23 cellular contexts compared by ENCODE assay signal in genomic region chr1:78712467-78712866, GRCh38.
A peak's percentile ranks its signal among the peaks of the same experiment; 100 is the strongest.
DNase-seq lines count a peak whose midpoint lies in the region; ATAC-seq, FAIRE-seq and TF ChIP-seq lines count a peak whose summit lies in the region.
"Had no signal": no experiment of that assay in that cellular context is flagged by ENCODE, and none has a peak within 500 bp of the region (broad histone marks: within the 10 kb centered on the region; RNA-seq: fewer than 3 reads in every experiment).

No MANE protein-coding gene starts in this region.

- POLR2A ChIA-PET in H1 (lab: Charles Lee; ENCODE audit: partially characterized antibody) = interaction anchor here (0.6 kb wide), 1 partner anchor 8 kb away, joined by 3 read pairs; no protein-coding TSS in a partner anchor

- DNase-seq in RWPE2 (ENCODE audit: low spot score) = no peak
- no peak for DNase-seq in H1 (ENCODE audit: low read depth in 1 of 2, low spot score in 2 of 2)
- DNase-seq in type B pancreatic cell (ENCODE audit: extremely low spot score, unreplicated experiment) = no peak
- no peak for DNase-seq in left colon
- no peak for DNase-seq in tibial artery
- DNase-seq: Calu3; CD8-positive, alpha-beta T cell; DMS 273 treated with DMSO at 0.1 percent for 48 hours; DMS53; DND-41; EL; IMR-90 had no signal

- H3K79me1 ChIP-seq in H1 (ENCODE audit: low read depth, low read length) = no peaks in the 10 kb centered on the region

- no peak overlapping the region for H2AK5ac ChIP-seq in H1 (ENCODE audit: low read depth, low read length)

- H3K4me3 Mint-ChIP-seq in type B pancreatic cell = peak overlapping the region; percentile 24
- H3K4me3 Mint-ChIP-seq: B cell; CD8-positive, alpha-beta T cell had no signal

- H3K27ac ChIP-seq in ACC112 (ENCODE audit: low read depth, low read length) (no peak overlapping the region), RWPE2 (ENCODE audit: poor library complexity, severe bottlenecking) (peak overlapping the region; percentile 99), H1 (ENCODE audit: low read depth, low read length) (no peak overlapping the region), tibial artery (no peak overlapping the region)
- H3K27ac ChIP-seq: 22Rv1; A549; BLaER1 treated with 17β-estradiol and CSF1 and Interleukin-3, amounts not matched to agents 10 nM and 100 nM had no signal

- peaks cover 22% of the 10 kb centered on the region for H3K4me1 Mint-ChIP-seq in type B pancreatic cell (ENCODE audit: unreplicated experiment)
- H3K4me1 Mint-ChIP-seq: B cell had no signal

- H3K4me1 ChIP-seq in ACC112 (ENCODE audit: control insufficient read depth, insufficient read depth, low read length, unreplicated experiment) = peaks cover 48% of the 10 kb centered on the region
- peaks cover 35% of the 10 kb centered on the region for H3K4me1 ChIP-seq in RWPE2 (ENCODE audit: insufficient read depth, poor library complexity, severe bottlenecking)
- H3K4me1 ChIP-seq in H1 (replicated peaks in 1 of 4; ENCODE audit: control insufficient read depth in 3 of 4, insufficient read depth in 4 of 4, low read length in 3 of 4) = no peaks in the 10 kb centered on the region
- H3K4me1 ChIP-seq in tibial artery = peaks cover 0 to 17% (median 4%) of the 10 kb centered on the region in 4 donors
- H3K4me1 ChIP-seq: BLaER1 treated with 17β-estradiol and CSF1 and Interleukin-3, amounts not matched to agents 10 nM and 100 nM; HAP-1 had no signal

- H3K9me3 Mint-ChIP-seq in type B pancreatic cell = no peaks in the 10 kb centered on the region
- H3K9me3 Mint-ChIP-seq: CD8-positive, alpha-beta T cell had no signal

- no peak overlapping the region for H3K27ac Mint-ChIP-seq in type B pancreatic cell
- H3K27ac Mint-ChIP-seq: B cell; CD8-positive, alpha-beta T cell had no signal

- H3K23ac ChIP-seq in H1 (ENCODE audit: insufficient read length) = no peak overlapping the region

- TF ChIP-seq CTCF in RWPE2 (IDR thresholded peaks at IDR 0.05; ENCODE audit: poor library complexity, severe bottlenecking) (no peak), H1 (IDR thresholded peaks at IDR 0.05; ENCODE audit: control extremely low read depth in 1 of 3, insufficient read depth in 1 of 3, low read depth in 1 of 3, low read length in 3 of 3) (no peak), type B pancreatic cell (conservative IDR thresholded peaks at IDR 0.05) (no peak), tibial artery (IDR thresholded peaks at IDR 0.05) (no peak)

- no peaks in the 10 kb centered on the region for H3K27me3 ChIP-seq in ACC112 (ENCODE audit: insufficient read depth, low read length)
- no peaks in the 10 kb centered on the region for H3K27me3 ChIP-seq in RWPE2 (ENCODE audit: insufficient read depth, poor library complexity, severe bottlenecking)
- H3K27me3 ChIP-seq in H1 (replicated peaks in 1 of 4; ENCODE audit: control insufficient read depth in 3 of 4, extremely low read depth in 1 of 4, insufficient read depth in 3 of 4, low read length in 3 of 4) = no peaks in the 10 kb centered on the region
- no peaks in the 10 kb centered on the region for H3K27me3 ChIP-seq in tibial artery
- H3K27me3 ChIP-seq: BLaER1 treated with 17β-estradiol and CSF1 and Interleukin-3, amounts not matched to agents 10 nM and 100 nM had no signal

- TF ChIP-seq POLR2A in H1 (IDR thresholded peaks at IDR 0.05; ENCODE audit: control extremely low read depth in 1 of 2, low read depth in 2 of 2, low read length in 2 of 2) = no peak

- no peak for TF ChIP-seq EP300 in H1 (IDR thresholded peaks at IDR 0.05; ENCODE audit: borderline replicate concordance in 1 of 2, low read depth in 2 of 2, low read length in 2 of 2)

- CTCF ChIA-PET in H1 (lab: Charles Lee; ENCODE audit: partially characterized antibody) = no interaction called here

- no peak overlapping the region for H3K14ac ChIP-seq in H1 (ENCODE audit: insufficient read length)

- H2AFZ ChIP-seq in ACC112 (ENCODE audit: low read length, unreplicated experiment) (peak overlapping the region; percentile 60), H1 (ENCODE audit: low read length) (peak overlapping the region; percentile 13; the same call in 1 of the 2 replicates)

- no peak for TF ChIP-seq RAD21 in H1 (IDR thresholded peaks at IDR 0.05 in 1 of 2, conservative IDR thresholded peaks at IDR 0.05 in 1 of 2; ENCODE audit: low read depth in 2 of 2, low read length in 2 of 2)

- H3K79me2 ChIP-seq in ACC112 (ENCODE audit: control insufficient read depth, insufficient read depth, low read length, unreplicated experiment) = no peaks in the 10 kb centered on the region
- no peaks in the 10 kb centered on the region for H3K79me2 ChIP-seq in H1 (ENCODE audit: control insufficient read depth in 1 of 2, insufficient read depth in 2 of 2, low read length in 2 of 2)

- no peak overlapping the region for H2BK5ac ChIP-seq in H1 (ENCODE audit: low read depth, low read length)

- H3K36me3 ChIP-seq in ACC112 (ENCODE audit: insufficient read depth, low read length) (no peaks in the 10 kb centered on the region), RWPE2 (ENCODE audit: low read depth) (no peaks in the 10 kb centered on the region), H1 (ENCODE audit: control insufficient read depth in 2 of 4, insufficient read depth in 4 of 4, low read length in 3 of 4) (no peaks in the 10 kb centered on the region), tibial artery (no peaks in the 10 kb centered on the region)
- H3K36me3 ChIP-seq: BLaER1 treated with 17β-estradiol and CSF1 and Interleukin-3, amounts not matched to agents 10 nM and 100 nM; HAP-1 had no signal

- H3K18ac ChIP-seq in H1 (ENCODE audit: extremely low read depth, low read length) = no peak overlapping the region

- no peak overlapping the region for H3K4me2 ChIP-seq in H1 (ENCODE audit: insufficient read depth in 1 of 2, low read depth in 2 of 2, low read length in 2 of 2)
- H3K4me2 ChIP-seq: A549; BLaER1 treated with 17β-estradiol and CSF1 and Interleukin-3, amounts not matched to agents 10 nM and 100 nM had no signal

- WGBS in H1 (ENCODE audit: extremely low coverage in 1 of 2, insufficient coverage in 1 of 2, insufficient read length in 1 of 2, insufficient replicate concordance in 2 of 2, low coverage in 1 of 2, low lambda C conversion rate in 2 of 2, missing lambda C conversion rate in 1 of 2), 2 experiments = 85% methylated on average over 2 of the region's 2 CpGs; no CpG with 5 or more reads in 1 of the 2 experiments

- no peak overlapping the region for H2BK15ac ChIP-seq in H1 (ENCODE audit: low read length)

- H3K4me3 ChIP-seq in ACC112 (ENCODE audit: low read depth, low read length) (no peak overlapping the region), RWPE2 (ENCODE audit: severe bottlenecking) (no peak overlapping the region), H1 (ENCODE audit: extremely low read depth in 1 of 4, insufficient read depth in 2 of 4, low read depth in 3 of 4, low read length in 4 of 4) (no peak overlapping the region), tibial artery (no peak overlapping the region)
- H3K4me3 ChIP-seq: A549; BLaER1 treated with 17β-estradiol and CSF1 and Interleukin-3, amounts not matched to agents 10 nM and 100 nM; HAP-1; K562 had no signal

- H4K20me1 ChIP-seq in H1 (replicated peaks in 1 of 2; ENCODE audit: control insufficient read depth in 1 of 2, insufficient read depth in 2 of 2, low read length in 2 of 2) = no peaks in the 10 kb centered on the region
- H4K20me1 ChIP-seq: BLaER1 treated with 17β-estradiol and CSF1 and Interleukin-3, amounts not matched to agents 10 nM and 100 nM had no signal

- H3K36me3 Mint-ChIP-seq in type B pancreatic cell = no peaks in the 10 kb centered on the region
- H3K36me3 Mint-ChIP-seq: CD8-positive, alpha-beta T cell had no signal

- H3K9me3 ChIP-seq in RWPE2 (ENCODE audit: severe bottlenecking) (no peaks in the 10 kb centered on the region), H1 (ENCODE audit: insufficient read depth in 2 of 2, low read depth in 1 of 2, low read length in 1 of 2) (no peaks in the 10 kb centered on the region), tibial artery (no peaks in the 10 kb centered on the region)
- H3K9me3 ChIP-seq: A549; BLaER1 treated with 17β-estradiol and CSF1 and Interleukin-3, amounts not matched to agents 10 nM and 100 nM; HAP-1 had no signal

- FAIRE-seq in H1 (lab: Jason Lieb, UNC) = no peak
- FAIRE-seq: A549, GM12891, GM19239, HTR-8/SVneo, K562 had no signal

- H4K8ac ChIP-seq in H1 (ENCODE audit: extremely low read depth, insufficient read depth, low read length) = no peak overlapping the region

- no peak overlapping the region for H2BK12ac ChIP-seq in H1 (ENCODE audit: low read depth, low read length)

- no peak overlapping the region for H2BK120ac ChIP-seq in H1 (replicated peaks; ENCODE audit: low read depth, low read length)

- intact Hi-C loops in left colon (cut with DNase I, micrococcal nuclease) = no loop called here
- intact Hi-C loops in tibial artery (cut with DNase I; ENCODE audit: low total_unique reads) = no loop called here

- H3K56ac ChIP-seq in H1 (replicated peaks; ENCODE audit: insufficient read length, low read depth, low read length) = no peak overlapping the region

- no peak for ATAC-seq in RWPE2 (ENCODE audit: low read depth)
- ATAC-seq in HG03159 (IDR thresholded peaks at IDR 0.05; ENCODE audit: unreplicated experiment) = no peak
- no peak for ATAC-seq in left colon
- ATAC-seq: A549; CD8-positive, alpha-beta T cell; K562 had no signal

- no peaks in the 10 kb centered on the region for H3K23me2 ChIP-seq in H1 (ENCODE audit: low read depth, low read length)

- no peak overlapping the region for H3K4ac ChIP-seq in H1 (replicated peaks; ENCODE audit: insufficient read length, low read depth, low read length)

- no peak overlapping the region for H4K91ac ChIP-seq in H1 (replicated peaks; ENCODE audit: insufficient read length, low read length)

- H2BK20ac ChIP-seq in H1 (ENCODE audit: low read length) = no peak overlapping the region

- H3K9ac ChIP-seq in H1 (replicated peaks in 1 of 4; ENCODE audit: extremely low read depth in 1 of 4, low read depth in 3 of 4, low read length in 3 of 4) = no peak overlapping the region
- H3K9ac ChIP-seq: BLaER1 treated with 17β-estradiol and CSF1 and Interleukin-3, amounts not matched to agents 10 nM and 100 nM had no signal

- H4K5ac ChIP-seq in H1 (ENCODE audit: insufficient read length, low read depth, low read length) = no peak overlapping the region

- H3K27me3 Mint-ChIP-seq in type B pancreatic cell = no peaks in the 10 kb centered on the region
- H3K27me3 Mint-ChIP-seq: B cell had no signal

TF ChIP-seq in H1, 55 proteins besides CTCF, POLR2A, EP300 and RAD21 (continues in another document):
- TF ChIP-seq CEBPB (IDR thresholded peaks at IDR 0.05; ENCODE audit: low read depth, low read length) (no peak), NANOG (IDR thresholded peaks at IDR 0.05; ENCODE audit: insufficient read depth, low read depth, low read length, poor library complexity, severe bottlenecking) (no peak), SIX5 (IDR thresholded peaks at IDR 0.05; ENCODE audit: low read depth, low read length) (no peak), BACH1 (IDR thresholded peaks at IDR 0.05; ENCODE audit: low read length) (no peak), FOSL1 (IDR thresholded peaks at IDR 0.05; ENCODE audit: insufficient read depth, low read depth, low read length) (no peak), RBBP5 (IDR thresholded peaks at IDR 0.05; ENCODE audit: borderline replicate concordance, low read depth, low read length) (no peak), SIRT6 (IDR thresholded peaks at IDR 0.05; ENCODE audit: low read length) (no peak), GTF2F1 (IDR thresholded peaks at IDR 0.05; ENCODE audit: borderline replicate concordance, low read depth, low read length) (no peak)
